In genomic region chr12:82474181-82474797, GRCh38 we compare ENCODE assay signal across 17 cellular contexts.
DNase-seq lines count a peak whose midpoint lies in the region; ATAC-seq, FAIRE-seq and TF ChIP-seq lines count a peak whose summit lies in the region.
"Had no signal": no experiment of that assay in that cellular context is flagged by ENCODE, and none has a peak within 500 bp of the region (broad histone marks: within the 10 kb centered on the region; RNA-seq: fewer than 3 reads in every experiment).

No MANE protein-coding gene starts in this region.

- no peak overlapping the region for H3K9ac ChIP-seq in endothelial cell of umbilical vein (replicated peaks; ENCODE audit: extremely low read depth, insufficient read depth, low read length)

- peaks cover 6% of the 10 kb centered on the region for H3K36me3 Mint-ChIP-seq in type B pancreatic cell

- no peaks in the 10 kb centered on the region for H3K9me3 ChIP-seq in endothelial cell of umbilical vein (replicated peaks; ENCODE audit: control insufficient read depth, insufficient read depth, low read length)
- H3K9me3 ChIP-seq: thyroid gland had no signal

- peaks cover 23% of the 10 kb centered on the region for H3K4me1 ChIP-seq in endothelial cell of umbilical vein (ENCODE audit: control insufficient read depth, extremely low read depth, insufficient read depth, low read length)
- H3K4me1 ChIP-seq: thyroid gland had no signal

- no peaks in the 10 kb centered on the region for H4K20me1 ChIP-seq in endothelial cell of umbilical vein (replicated peaks; ENCODE audit: control insufficient read depth, extremely low read depth, insufficient read depth, low read length)

- H3K27me3 Mint-ChIP-seq in type B pancreatic cell, result no peaks in the 10 kb centered on the region
- H3K27me3 Mint-ChIP-seq: CD4-positive, alpha-beta T cell had no signal

- dilution Hi-C loops in endothelial cell of umbilical vein (cut with MboI; ENCODE audit: extremely low pct_ligation_motif_present, low sequenced_read_pairs), result no loop called here

- TF ChIP-seq CTCF in endothelial cell of umbilical vein (IDR thresholded peaks at IDR 0.05; ENCODE audit: extremely low read depth in 1 of 2, insufficient read depth in 1 of 2, low read depth in 1 of 2, low read length in 2 of 2) (no peak), type B pancreatic cell (conservative IDR thresholded peaks at IDR 0.05) (no peak)

- no peak overlapping the region for H2AFZ ChIP-seq in endothelial cell of umbilical vein (ENCODE audit: low read depth, low read length)

- no peak overlapping the region for H3K27ac Mint-ChIP-seq in type B pancreatic cell
- H3K27ac Mint-ChIP-seq: activated naive CD4-positive, alpha-beta T cell treated with anti-CD3 and anti-CD28 coated beads for 36 hours; CD4-positive, alpha-beta T cell had no signal

- peak overlapping the region; percentile 90 for H3K27ac ChIP-seq in endothelial cell of umbilical vein (ENCODE audit: insufficient read depth, low read depth, low read length)
- H3K27ac ChIP-seq: RWPE1, thyroid gland had no signal

- POLR2A ChIA-PET in endothelial cell of umbilical vein (lab: Charles Lee), result no interaction called here

- H3K4me1 Mint-ChIP-seq in type B pancreatic cell (ENCODE audit: unreplicated experiment), result no peaks in the 10 kb centered on the region

- no peaks in the 10 kb centered on the region for H3K9me1 ChIP-seq in endothelial cell of umbilical vein (replicated peaks; ENCODE audit: control insufficient read depth, extremely low read depth, insufficient read depth, low read length)

- peak; percentile 90 for ATAC-seq in GM21825 (IDR thresholded peaks at IDR 0.05; ENCODE audit: unreplicated experiment)
- peak; percentile 62 for ATAC-seq in HG03135 (IDR thresholded peaks at IDR 0.05; ENCODE audit: unreplicated experiment)
- no peak for ATAC-seq in GM18868 (IDR thresholded peaks at IDR 0.05; ENCODE audit: unreplicated experiment)

- FAIRE-seq in GM19239 (lab: Jason Lieb, UNC), result peak; percentile 67
- FAIRE-seq in endothelial cell of umbilical vein (lab: Jason Lieb, UNC), result no peak
- FAIRE-seq: G401.6, TTC549 had no signal

- no TSS peak for BruUV-seq in endothelial cell of umbilical vein (replicated peaks; lab: Mats Ljungman, UMichigan)

- no peaks in the 10 kb centered on the region for H3K9me3 Mint-ChIP-seq in type B pancreatic cell
- H3K9me3 Mint-ChIP-seq: CD4-positive, alpha-beta T cell had no signal

- peak overlapping the region; percentile 83 for H3K4me2 ChIP-seq in endothelial cell of umbilical vein (ENCODE audit: insufficient read depth, low read length)

- H3K36me3 ChIP-seq in endothelial cell of umbilical vein (ENCODE audit: control insufficient read depth in 2 of 2, extremely low read depth in 1 of 2, insufficient read depth in 2 of 2, low read length in 2 of 2), result peaks cover 0 to 4% of the 10 kb centered on the region in 2 experiments
- H3K36me3 ChIP-seq: thyroid gland had no signal

- CTCF ChIA-PET in endothelial cell of umbilical vein (lab: Charles Lee), result no interaction called here

- no peak overlapping the region for H3K4me3 Mint-ChIP-seq in type B pancreatic cell
- H3K4me3 Mint-ChIP-seq: activated naive CD4-positive, alpha-beta T cell treated with anti-CD3 and anti-CD28 coated beads for 36 hours; CD4-positive, alpha-beta T cell had no signal

- intact Hi-C loops in endothelial cell of umbilical vein (cut with micrococcal nuclease), result no loop called here

- no peaks in the 10 kb centered on the region for H3K79me2 ChIP-seq in endothelial cell of umbilical vein (ENCODE audit: control insufficient read depth, insufficient read depth, low read length)

- no peak overlapping the region for H3K4me3 ChIP-seq in endothelial cell of umbilical vein (replicated peaks in 1 of 3; ENCODE audit: insufficient read depth in 1 of 3, low read depth in 1 of 3, low read length in 3 of 3)
- H3K4me3 ChIP-seq: thyroid gland had no signal

- no peak for DNase-seq in GM19239 (ENCODE audit: insufficient read length, low spot score)
- peak; percentile 33 for DNase-seq in endothelial cell of umbilical vein (ENCODE audit: low read depth, low spot score)
- DNase-seq in type B pancreatic cell (ENCODE audit: extremely low spot score, unreplicated experiment), result no peak
- no peak for DNase-seq in epidermal melanocyte (ENCODE audit: insufficient read length, low spot score)
- DNase-seq in NCI-H524 (lab: John Stamatoyannopoulos, UW), result no peak
- DNase-seq: activated CD8-positive, alpha-beta memory T cell treated with anti-CD3 and anti-CD28 coated beads for 24 hours; activated naive CD4-positive, alpha-beta T cell treated with anti-CD3 and anti-CD28 coated beads for 36 hours; caudate nucleus; CD4-positive, alpha-beta T cell; NCI-H510A; thyroid gland had no signal

- no peaks in the 10 kb centered on the region for H3K27me3 ChIP-seq in endothelial cell of umbilical vein (ENCODE audit: control insufficient read depth in 2 of 2, insufficient read depth in 2 of 2, low read length in 2 of 2)
- H3K27me3 ChIP-seq: thyroid gland had no signal

- TF ChIP-seq POLR2A in endothelial cell of umbilical vein (IDR thresholded peaks at IDR 0.05; ENCODE audit: low read depth, low read length), result no peak

TF ChIP-seq in endothelial cell of umbilical vein, 7 proteins besides CTCF, POLR2A, EP300 and RAD21:
- TF ChIP-seq JUN (IDR thresholded peaks at IDR 0.05; ENCODE audit: borderline replicate concordance, insufficient read depth, insufficient read length, low read depth) (no peak), MAX (IDR thresholded peaks at IDR 0.05; ENCODE audit: insufficient read depth, insufficient read length) (no peak), FOS (IDR thresholded peaks at IDR 0.05; ENCODE audit: borderline replicate concordance, insufficient read depth, low read length) (no peak), MYC (IDR thresholded peaks at IDR 0.05; ENCODE audit: low read depth, low read length) (no peak), GATA2 (IDR thresholded peaks at IDR 0.05; ENCODE audit: insufficient read depth, insufficient read length, low read depth, low read length) (no peak), POLR2AphosphoS5 (IDR thresholded peaks at IDR 0.05; ENCODE audit: insufficient read depth, low read depth, low read length) (no peak), EZH2 (IDR thresholded peaks at IDR 0.05; ENCODE audit: borderline replicate concordance, low read depth, low read length, severe bottlenecking) (no peak)
